1 cellular context compared by ENCODE assay signal in the genomic region with DNA sequence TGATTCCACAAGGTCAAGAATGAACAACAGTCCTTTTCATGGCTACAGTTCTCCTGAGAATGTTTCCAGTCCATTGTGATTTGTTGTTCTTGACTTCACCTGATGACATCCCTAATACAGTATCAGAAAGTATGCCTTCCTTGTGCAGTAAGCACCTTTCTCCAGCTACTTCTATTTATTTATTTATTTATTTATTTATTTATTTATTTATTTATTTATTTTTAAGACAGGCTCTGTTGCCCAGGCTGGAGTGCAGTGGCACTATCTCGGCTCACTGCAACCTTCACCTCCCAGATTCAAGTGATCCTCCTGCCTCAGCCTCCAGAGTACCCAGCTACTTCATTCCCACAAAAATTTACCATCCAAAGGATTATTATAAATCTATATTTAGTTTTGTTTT.
TF ChIP-seq lines count a peak whose summit lies in the region.

No MANE protein-coding gene starts in this region.

TF ChIP-seq in HEK293, 187 proteins besides CTCF, POLR2A, EP300 and RAD21 (continued from another document):
- TF ChIP-seq, protein P1, sequence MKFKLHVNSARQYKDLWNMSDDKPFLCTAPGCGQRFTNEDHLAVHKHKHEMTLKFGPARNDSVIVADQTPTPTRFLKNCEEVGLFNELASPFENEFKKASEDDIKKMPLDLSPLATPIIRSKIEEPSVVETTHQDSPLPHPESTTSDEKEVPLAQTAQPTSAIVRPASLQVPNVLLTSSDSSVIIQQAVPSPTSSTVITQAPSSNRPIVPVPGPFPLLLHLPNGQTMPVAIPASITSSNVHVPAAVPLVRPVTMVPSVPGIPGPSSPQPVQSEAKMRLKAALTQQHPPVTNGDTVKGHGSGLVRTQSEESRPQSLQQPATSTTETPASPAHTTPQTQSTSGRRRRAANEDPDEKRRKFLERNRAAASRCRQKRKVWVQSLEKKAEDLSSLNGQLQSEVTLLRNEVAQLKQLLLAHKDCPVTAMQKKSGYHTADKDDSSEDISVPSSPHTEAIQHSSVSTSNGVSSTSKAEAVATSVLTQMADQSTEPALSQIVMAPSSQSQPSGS (tag by site-specific recombination; IDR thresholded peaks at IDR 0.05; ENCODE audit: low read depth), result no peak
- TF ChIP-seq, protein P2, sequence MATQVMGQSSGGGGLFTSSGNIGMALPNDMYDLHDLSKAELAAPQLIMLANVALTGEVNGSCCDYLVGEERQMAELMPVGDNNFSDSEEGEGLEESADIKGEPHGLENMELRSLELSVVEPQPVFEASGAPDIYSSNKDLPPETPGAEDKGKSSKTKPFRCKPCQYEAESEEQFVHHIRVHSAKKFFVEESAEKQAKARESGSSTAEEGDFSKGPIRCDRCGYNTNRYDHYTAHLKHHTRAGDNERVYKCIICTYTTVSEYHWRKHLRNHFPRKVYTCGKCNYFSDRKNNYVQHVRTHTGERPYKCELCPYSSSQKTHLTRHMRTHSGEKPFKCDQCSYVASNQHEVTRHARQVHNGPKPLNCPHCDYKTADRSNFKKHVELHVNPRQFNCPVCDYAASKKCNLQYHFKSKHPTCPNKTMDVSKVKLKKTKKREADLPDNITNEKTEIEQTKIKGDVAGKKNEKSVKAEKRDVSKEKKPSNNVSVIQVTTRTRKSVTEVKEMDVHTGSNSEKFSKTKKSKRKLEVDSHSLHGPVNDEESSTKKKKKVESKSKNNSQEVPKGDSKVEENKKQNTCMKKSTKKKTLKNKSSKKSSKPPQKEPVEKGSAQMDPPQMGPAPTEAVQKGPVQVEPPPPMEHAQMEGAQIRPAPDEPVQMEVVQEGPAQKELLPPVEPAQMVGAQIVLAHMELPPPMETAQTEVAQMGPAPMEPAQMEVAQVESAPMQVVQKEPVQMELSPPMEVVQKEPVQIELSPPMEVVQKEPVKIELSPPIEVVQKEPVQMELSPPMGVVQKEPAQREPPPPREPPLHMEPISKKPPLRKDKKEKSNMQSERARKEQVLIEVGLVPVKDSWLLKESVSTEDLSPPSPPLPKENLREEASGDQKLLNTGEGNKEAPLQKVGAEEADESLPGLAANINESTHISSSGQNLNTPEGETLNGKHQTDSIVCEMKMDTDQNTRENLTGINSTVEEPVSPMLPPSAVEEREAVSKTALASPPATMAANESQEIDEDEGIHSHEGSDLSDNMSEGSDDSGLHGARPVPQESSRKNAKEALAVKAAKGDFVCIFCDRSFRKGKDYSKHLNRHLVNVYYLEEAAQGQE (tag by site-specific recombination; IDR thresholded peaks at IDR 0.05), result peak; percentile 44; the same call in 1 of the 2 replicates
- TF ChIP-seq, protein P3, sequence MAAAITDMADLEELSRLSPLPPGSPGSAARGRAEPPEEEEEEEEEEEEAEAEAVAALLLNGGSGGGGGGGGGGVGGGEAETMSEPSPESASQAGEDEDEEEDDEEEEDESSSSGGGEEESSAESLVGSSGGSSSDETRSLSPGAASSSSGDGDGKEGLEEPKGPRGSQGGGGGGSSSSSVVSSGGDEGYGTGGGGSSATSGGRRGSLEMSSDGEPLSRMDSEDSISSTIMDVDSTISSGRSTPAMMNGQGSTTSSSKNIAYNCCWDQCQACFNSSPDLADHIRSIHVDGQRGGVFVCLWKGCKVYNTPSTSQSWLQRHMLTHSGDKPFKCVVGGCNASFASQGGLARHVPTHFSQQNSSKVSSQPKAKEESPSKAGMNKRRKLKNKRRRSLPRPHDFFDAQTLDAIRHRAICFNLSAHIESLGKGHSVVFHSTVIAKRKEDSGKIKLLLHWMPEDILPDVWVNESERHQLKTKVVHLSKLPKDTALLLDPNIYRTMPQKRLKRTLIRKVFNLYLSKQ (tag by site-specific recombination; IDR thresholded peaks at IDR 0.05; ENCODE audit: borderline replicate concordance), result no peak
- TF ChIP-seq TCF7L2 (IDR thresholded peaks at IDR 0.05; ENCODE audit: borderline replicate concordance, low read depth, low read length) (no peak), KLF16 (tag by site-specific recombination; IDR thresholded peaks at IDR 0.05) (no peak), ZFP3 (tag by site-specific recombination; IDR thresholded peaks at IDR 0.05; ENCODE audit: low read depth) (no peak), ZNF302 (tag by site-specific recombination; IDR thresholded peaks at IDR 0.05; ENCODE audit: low read depth) (no peak), ZNF571 (tag by site-specific recombination; IDR thresholded peaks at IDR 0.05) (no peak), ZNF654 (tag by site-specific recombination; IDR thresholded peaks at IDR 0.05; ENCODE audit: low read depth) (peak; percentile 21; the same call in 1 of the 2 replicates), OVOL3 (tag by site-specific recombination; IDR thresholded peaks at IDR 0.05) (no peak), KLF1 (tag by site-specific recombination; IDR thresholded peaks at IDR 0.05) (no peak), ZNF777 (tag by site-specific recombination; IDR thresholded peaks at IDR 0.05; ENCODE audit: borderline replicate concordance) (no peak), ZNF423 (tag by site-specific recombination; IDR thresholded peaks at IDR 0.05) (no peak)
- TF ChIP-seq, protein P4, sequence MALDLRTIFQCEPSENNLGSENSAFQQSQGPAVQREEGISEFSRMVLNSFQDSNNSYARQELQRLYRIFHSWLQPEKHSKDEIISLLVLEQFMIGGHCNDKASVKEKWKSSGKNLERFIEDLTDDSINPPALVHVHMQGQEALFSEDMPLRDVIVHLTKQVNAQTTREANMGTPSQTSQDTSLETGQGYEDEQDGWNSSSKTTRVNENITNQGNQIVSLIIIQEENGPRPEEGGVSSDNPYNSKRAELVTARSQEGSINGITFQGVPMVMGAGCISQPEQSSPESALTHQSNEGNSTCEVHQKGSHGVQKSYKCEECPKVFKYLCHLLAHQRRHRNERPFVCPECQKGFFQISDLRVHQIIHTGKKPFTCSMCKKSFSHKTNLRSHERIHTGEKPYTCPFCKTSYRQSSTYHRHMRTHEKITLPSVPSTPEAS (tag by site-specific recombination; IDR thresholded peaks at IDR 0.05), result no peak
- TF ChIP-seq, protein P5, sequence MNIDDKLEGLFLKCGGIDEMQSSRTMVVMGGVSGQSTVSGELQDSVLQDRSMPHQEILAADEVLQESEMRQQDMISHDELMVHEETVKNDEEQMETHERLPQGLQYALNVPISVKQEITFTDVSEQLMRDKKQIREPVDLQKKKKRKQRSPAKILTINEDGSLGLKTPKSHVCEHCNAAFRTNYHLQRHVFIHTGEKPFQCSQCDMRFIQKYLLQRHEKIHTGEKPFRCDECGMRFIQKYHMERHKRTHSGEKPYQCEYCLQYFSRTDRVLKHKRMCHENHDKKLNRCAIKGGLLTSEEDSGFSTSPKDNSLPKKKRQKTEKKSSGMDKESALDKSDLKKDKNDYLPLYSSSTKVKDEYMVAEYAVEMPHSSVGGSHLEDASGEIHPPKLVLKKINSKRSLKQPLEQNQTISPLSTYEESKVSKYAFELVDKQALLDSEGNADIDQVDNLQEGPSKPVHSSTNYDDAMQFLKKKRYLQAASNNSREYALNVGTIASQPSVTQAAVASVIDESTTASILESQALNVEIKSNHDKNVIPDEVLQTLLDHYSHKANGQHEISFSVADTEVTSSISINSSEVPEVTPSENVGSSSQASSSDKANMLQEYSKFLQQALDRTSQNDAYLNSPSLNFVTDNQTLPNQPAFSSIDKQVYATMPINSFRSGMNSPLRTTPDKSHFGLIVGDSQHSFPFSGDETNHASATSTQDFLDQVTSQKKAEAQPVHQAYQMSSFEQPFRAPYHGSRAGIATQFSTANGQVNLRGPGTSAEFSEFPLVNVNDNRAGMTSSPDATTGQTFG (tag by site-specific recombination; IDR thresholded peaks at IDR 0.05; ENCODE audit: borderline replicate concordance), result no peak
- TF ChIP-seq, protein P6, sequence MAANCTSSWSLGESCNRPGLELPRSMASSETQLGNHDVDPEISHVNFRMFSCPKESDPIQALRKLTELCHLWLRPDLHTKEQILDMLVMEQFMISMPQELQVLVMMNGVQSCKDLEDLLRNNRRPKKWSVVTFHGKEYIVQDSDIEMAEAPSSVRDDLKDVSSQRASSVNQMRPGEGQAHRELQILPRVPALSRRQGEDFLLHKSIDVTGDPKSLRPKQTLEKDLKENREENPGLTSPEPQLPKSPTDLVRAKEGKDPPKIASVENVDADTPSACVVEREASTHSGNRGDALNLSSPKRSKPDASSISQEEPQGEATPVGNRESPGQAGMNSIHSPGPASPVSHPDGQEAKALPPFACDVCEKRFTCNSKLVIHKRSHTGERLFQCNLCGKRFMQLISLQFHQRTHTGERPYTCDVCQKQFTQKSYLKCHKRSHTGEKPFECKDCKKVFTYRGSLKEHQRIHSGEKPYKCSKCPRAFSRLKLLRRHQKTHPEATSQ (tag by site-specific recombination; IDR thresholded peaks at IDR 0.05), result no peak
- TF ChIP-seq, protein P7, sequence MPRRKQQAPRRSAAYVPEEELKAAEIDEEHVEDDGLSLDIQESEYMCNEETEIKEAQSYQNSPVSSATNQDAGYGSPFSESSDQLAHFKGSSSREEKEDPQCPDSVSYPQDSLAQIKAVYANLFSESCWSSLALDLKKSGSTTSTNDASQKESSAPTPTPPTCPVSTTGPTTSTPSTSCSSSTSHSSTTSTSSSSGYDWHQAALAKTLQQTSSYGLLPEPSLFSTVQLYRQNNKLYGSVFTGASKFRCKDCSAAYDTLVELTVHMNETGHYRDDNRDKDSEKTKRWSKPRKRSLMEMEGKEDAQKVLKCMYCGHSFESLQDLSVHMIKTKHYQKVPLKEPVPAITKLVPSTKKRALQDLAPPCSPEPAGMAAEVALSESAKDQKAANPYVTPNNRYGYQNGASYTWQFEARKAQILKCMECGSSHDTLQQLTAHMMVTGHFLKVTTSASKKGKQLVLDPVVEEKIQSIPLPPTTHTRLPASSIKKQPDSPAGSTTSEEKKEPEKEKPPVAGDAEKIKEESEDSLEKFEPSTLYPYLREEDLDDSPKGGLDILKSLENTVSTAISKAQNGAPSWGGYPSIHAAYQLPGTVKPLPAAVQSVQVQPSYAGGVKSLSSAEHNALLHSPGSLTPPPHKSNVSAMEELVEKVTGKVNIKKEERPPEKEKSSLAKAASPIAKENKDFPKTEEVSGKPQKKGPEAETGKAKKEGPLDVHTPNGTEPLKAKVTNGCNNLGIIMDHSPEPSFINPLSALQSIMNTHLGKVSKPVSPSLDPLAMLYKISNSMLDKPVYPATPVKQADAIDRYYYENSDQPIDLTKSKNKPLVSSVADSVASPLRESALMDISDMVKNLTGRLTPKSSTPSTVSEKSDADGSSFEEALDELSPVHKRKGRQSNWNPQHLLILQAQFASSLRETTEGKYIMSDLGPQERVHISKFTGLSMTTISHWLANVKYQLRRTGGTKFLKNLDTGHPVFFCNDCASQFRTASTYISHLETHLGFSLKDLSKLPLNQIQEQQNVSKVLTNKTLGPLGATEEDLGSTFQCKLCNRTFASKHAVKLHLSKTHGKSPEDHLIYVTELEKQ (tag by site-specific recombination; IDR thresholded peaks at IDR 0.05; ENCODE audit: borderline replicate concordance), result no peak
- TF ChIP-seq, protein P8, sequence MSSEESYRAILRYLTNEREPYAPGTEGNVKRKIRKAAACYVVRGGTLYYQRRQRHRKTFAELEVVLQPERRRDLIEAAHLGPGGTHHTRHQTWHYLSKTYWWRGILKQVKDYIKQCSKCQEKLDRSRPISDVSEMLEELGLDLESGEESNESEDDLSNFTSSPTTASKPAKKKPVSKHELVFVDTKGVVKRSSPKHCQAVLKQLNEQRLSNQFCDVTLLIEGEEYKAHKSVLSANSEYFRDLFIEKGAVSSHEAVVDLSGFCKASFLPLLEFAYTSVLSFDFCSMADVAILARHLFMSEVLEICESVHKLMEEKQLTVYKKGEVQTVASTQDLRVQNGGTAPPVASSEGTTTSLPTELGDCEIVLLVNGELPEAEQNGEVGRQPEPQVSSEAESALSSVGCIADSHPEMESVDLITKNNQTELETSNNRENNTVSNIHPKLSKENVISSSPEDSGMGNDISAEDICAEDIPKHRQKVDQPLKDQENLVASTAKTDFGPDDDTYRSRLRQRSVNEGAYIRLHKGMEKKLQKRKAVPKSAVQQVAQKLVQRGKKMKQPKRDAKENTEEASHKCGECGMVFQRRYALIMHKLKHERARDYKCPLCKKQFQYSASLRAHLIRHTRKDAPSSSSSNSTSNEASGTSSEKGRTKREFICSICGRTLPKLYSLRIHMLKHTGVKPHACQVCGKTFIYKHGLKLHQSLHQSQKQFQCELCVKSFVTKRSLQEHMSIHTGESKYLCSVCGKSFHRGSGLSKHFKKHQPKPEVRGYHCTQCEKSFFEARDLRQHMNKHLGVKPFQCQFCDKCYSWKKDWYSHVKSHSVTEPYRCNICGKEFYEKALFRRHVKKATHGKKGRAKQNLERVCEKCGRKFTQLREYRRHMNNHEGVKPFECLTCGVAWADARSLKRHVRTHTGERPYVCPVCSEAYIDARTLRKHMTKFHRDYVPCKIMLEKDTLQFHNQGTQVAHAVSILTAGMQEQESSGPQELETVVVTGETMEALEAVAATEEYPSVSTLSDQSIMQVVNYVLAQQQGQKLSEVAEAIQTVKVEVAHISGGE (tag by site-specific recombination; conservative IDR thresholded peaks at IDR 0.05; ENCODE audit: low read depth), result peak; percentile 57; the same call in 1 of the 2 replicates
- TF ChIP-seq, protein P9, sequence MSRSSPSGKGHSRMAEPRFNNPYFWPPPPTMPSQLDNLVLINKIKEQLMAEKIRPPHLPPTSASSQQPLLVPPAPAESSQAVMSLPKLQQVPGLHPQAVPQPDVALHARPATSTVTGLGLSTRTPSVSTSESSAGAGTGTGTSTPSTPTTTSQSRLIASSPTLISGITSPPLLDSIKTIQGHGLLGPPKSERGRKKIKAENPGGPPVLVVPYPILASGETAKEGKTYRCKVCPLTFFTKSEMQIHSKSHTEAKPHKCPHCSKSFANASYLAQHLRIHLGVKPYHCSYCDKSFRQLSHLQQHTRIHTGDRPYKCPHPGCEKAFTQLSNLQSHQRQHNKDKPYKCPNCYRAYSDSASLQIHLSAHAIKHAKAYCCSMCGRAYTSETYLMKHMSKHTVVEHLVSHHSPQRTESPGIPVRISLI (tag by site-specific recombination; IDR thresholded peaks at IDR 0.05), result no peak
